Comparison of ENCODE assay signal across 6 cellular contexts in the genomic region with DNA sequence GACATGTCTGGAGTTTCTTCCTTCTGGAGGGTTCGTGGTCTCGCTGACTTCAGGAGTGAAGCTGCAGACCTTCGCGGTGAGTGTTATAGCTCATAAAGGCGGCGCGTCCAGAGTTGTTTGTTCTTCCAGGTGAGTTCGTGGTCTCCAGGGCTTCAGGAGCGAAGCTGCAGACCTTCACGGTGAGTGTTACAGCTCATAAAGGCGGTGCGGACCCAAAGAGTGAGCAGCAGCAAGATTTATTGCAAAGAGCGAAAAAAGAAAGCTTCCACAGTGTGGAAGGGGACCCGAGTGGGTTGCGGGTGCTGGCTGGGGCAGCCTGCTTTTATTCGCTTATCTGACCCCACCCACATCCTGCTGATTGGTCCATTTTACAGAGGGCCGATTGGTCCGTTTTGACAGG.
A peak's percentile ranks its signal among the peaks of the same experiment; 100 is the strongest.
DNase-seq lines count a peak whose midpoint lies in the region; FAIRE-seq and TF ChIP-seq lines count a peak whose summit lies in the region.
"Not testable (repeated sequence)": the region's sequence is repeated elsewhere in the genome, so short reads cannot be mapped to it uniquely, and the experiment has no call there.

No MANE protein-coding gene starts in this region.

- intact Hi-C loops in posterior vena cava (cut with DNase I); testis (cut with DNase I; ENCODE audit: low total_unique reads): not testable (repeated sequence)

- not testable (repeated sequence) for TF ChIP-seq CTCF in OCI-LY1 (IDR thresholded peaks at IDR 0.05; ENCODE audit: low read length); SU-DHL-6 (IDR thresholded peaks at IDR 0.05; ENCODE audit: insufficient read depth, low read length, poor library complexity, severe bottlenecking); astrocyte (IDR thresholded peaks at IDR 0.05; ENCODE audit: insufficient read depth, low read depth, low read length); testis (IDR thresholded peaks at IDR 0.05)

- H3K36me3 ChIP-seq in BLaER1 treated with 17β-estradiol and CSF1 and Interleukin-3, amounts not matched to agents 10 nM and 100 nM: peaks cover 0 to 10% (median 6%) of the 10 kb centered on the region in 11 experiments; a peak in 11 of 22 replicates
- not testable (repeated sequence) for H3K36me3 ChIP-seq in OCI-LY1 (ENCODE audit: insufficient read depth, low read length); SU-DHL-6 (ENCODE audit: low read length); astrocyte (ENCODE audit: insufficient read depth, low read length); testis (ENCODE audit: low read depth, missing control alignments)

- H3K4me1 Mint-ChIP-seq in astrocyte (ENCODE audit: low read depth, unreplicated experiment): not testable (repeated sequence)

- not testable (repeated sequence) for TF ChIP-seq POLR2A in testis (IDR thresholded peaks at IDR 0.05)

- H3K36me3 Mint-ChIP-seq in astrocyte (ENCODE audit: low read depth, unreplicated experiment): not testable (repeated sequence)

- not testable (repeated sequence) for H3K9me2 ChIP-seq in OCI-LY1 (ENCODE audit: low read depth, low read length); SU-DHL-6 (replicated peaks; ENCODE audit: insufficient read depth, low read length)

- WGBS in testis, 2 donors: 49 to 85% methylated on average over 18 of the region's 18 CpGs

- peak overlapping the region; percentile 95 to 100 (median 97); a peak in 21 of 22 replicates for H3K27ac ChIP-seq in BLaER1 treated with 17β-estradiol and CSF1 and Interleukin-3, amounts not matched to agents 10 nM and 100 nM
- peak overlapping the region; percentile 4 for H3K27ac ChIP-seq in OCI-LY1 (ENCODE audit: low read depth, low read length, poor library complexity, severe bottlenecking)
- H3K27ac ChIP-seq in SU-DHL-6 (ENCODE audit: low read depth, low read length); astrocyte (ENCODE audit: low read depth, low read length); testis: not testable (repeated sequence)

- H3K4me2 ChIP-seq in BLaER1 treated with 17β-estradiol and CSF1 and Interleukin-3, amounts not matched to agents 10 nM and 100 nM: peak overlapping the region in 2 of 11 experiments; percentile 29 to 72; a peak in 2 of 22 replicates
- not testable (repeated sequence) for H3K4me2 ChIP-seq in OCI-LY1 (ENCODE audit: low read length); SU-DHL-6 (ENCODE audit: low read depth, low read length, poor library complexity, severe bottlenecking); astrocyte (ENCODE audit: low read length)

- not testable (repeated sequence) for H3K79me2 ChIP-seq in OCI-LY1 (ENCODE audit: insufficient read depth, low read length); SU-DHL-6 (ENCODE audit: insufficient read depth, low read length); astrocyte (ENCODE audit: insufficient read depth, low read length)

- peak overlapping the region in 10 of 11 experiments; percentile 15 to 84 (median 82); a peak in 14 of 22 replicates for H3K9ac ChIP-seq in BLaER1 treated with 17β-estradiol and CSF1 and Interleukin-3, amounts not matched to agents 10 nM and 100 nM
- not testable (repeated sequence) for H3K9ac ChIP-seq in OCI-LY1 (ENCODE audit: low read length); SU-DHL-6 (ENCODE audit: low read length); astrocyte (ENCODE audit: low read length)

- not testable (repeated sequence) for FAIRE-seq in astrocyte (lab: Jason Lieb, UNC)

- not testable (repeated sequence) for H2AFZ ChIP-seq in OCI-LY1 (ENCODE audit: low read length); astrocyte (ENCODE audit: low read depth, low read length)
- peak overlapping the region; percentile 89 for H2AFZ ChIP-seq in SU-DHL-6 (ENCODE audit: low read depth, low read length, severe bottlenecking)

- H3K4me1 ChIP-seq in BLaER1 treated with 17β-estradiol and CSF1 and Interleukin-3, amounts not matched to agents 10 nM and 100 nM: peaks cover 30 to 46% (median 38%) of the 10 kb centered on the region in 10 experiments
- peaks cover 49% of the 10 kb centered on the region for H3K4me1 ChIP-seq in OCI-LY1 (ENCODE audit: insufficient read depth, low read length, severe bottlenecking)
- not testable (repeated sequence) for H3K4me1 ChIP-seq in astrocyte (ENCODE audit: insufficient read depth, low read length); testis

- peak overlapping the region in 4 of 10 experiments; percentile 31 to 59 (median 40); a peak in 4 of 20 replicates for H3K4me3 ChIP-seq in BLaER1 treated with 17β-estradiol and CSF1 and Interleukin-3, amounts not matched to agents 10 nM and 100 nM
- not testable (repeated sequence) for H3K4me3 ChIP-seq in OCI-LY1 (ENCODE audit: low read depth, low read length, poor library complexity, severe bottlenecking); SU-DHL-6 (ENCODE audit: insufficient read depth, low read length, poor library complexity, severe bottlenecking); astrocyte (ENCODE audit: insufficient read depth, low read depth, low read length)
- peak overlapping the region; percentile 22 to 41 for H3K4me3 ChIP-seq in testis

- not testable (repeated sequence) for H3K4me3 Mint-ChIP-seq in astrocyte (ENCODE audit: unreplicated experiment)

- H3K27me3 Mint-ChIP-seq in astrocyte (ENCODE audit: low read depth, unreplicated experiment): not testable (repeated sequence)

- peak overlapping the region; percentile 38 for H3K27ac Mint-ChIP-seq in astrocyte (ENCODE audit: unreplicated experiment)

- H3F3A ChIP-seq in OCI-LY1 (ENCODE audit: insufficient read depth, low read length); SU-DHL-6 (ENCODE audit: insufficient read depth): not testable (repeated sequence)

- H3K9me3 ChIP-seq in BLaER1 treated with 17β-estradiol and CSF1 and Interleukin-3, amounts not matched to agents 10 nM and 100 nM (replicated peaks in 1 of 11): peaks cover 16 to 35% (median 22%) of the 10 kb centered on the region in 11 experiments
- H3K9me3 ChIP-seq in OCI-LY1 (ENCODE audit: low read length); SU-DHL-6 (ENCODE audit: insufficient read depth, low read length); astrocyte (ENCODE audit: insufficient read depth, low read depth, low read length); testis: not testable (repeated sequence)

- not testable (repeated sequence) for H3K9me3 Mint-ChIP-seq in astrocyte (ENCODE audit: unreplicated experiment)

- H3K27me3 ChIP-seq in BLaER1 treated with 17β-estradiol and CSF1 and Interleukin-3, amounts not matched to agents 10 nM and 100 nM; OCI-LY1 (ENCODE audit: insufficient read depth, low read length); SU-DHL-6 (ENCODE audit: low read length); astrocyte (ENCODE audit: insufficient read depth, low read length); testis: not testable (repeated sequence)

- not testable (repeated sequence) for DNase-seq in astrocyte (ENCODE audit: low read depth); testis
- peak; percentile 62 for DNase-seq in posterior vena cava (ENCODE audit: low spot score)

- not testable (repeated sequence) for H4K20me1 ChIP-seq in BLaER1 treated with 17β-estradiol and CSF1 and Interleukin-3, amounts not matched to agents 10 nM and 100 nM; OCI-LY1 (ENCODE audit: insufficient read depth, low read length); SU-DHL-6 (ENCODE audit: low read depth, low read length); astrocyte (ENCODE audit: insufficient read depth, low read length)
